In genomic region chr3:107612581-107613182, GRCh38 we compare ENCODE assay signal across 21 cellular contexts.
"Had no signal": no experiment of that assay in that cellular context is flagged by ENCODE, and none has a peak within 500 bp of the region (broad histone marks: within the 10 kb centered on the region; RNA-seq: fewer than 3 reads in every experiment).

No MANE protein-coding gene starts in this region.

- H3K4me1 ChIP-seq: gastrocnemius medialis, heart right ventricle, left lung, lower lobe of right lung, psoas muscle, upper lobe of right lung, vagina had no signal

- H3K9me3 ChIP-seq: lower lobe of right lung, vagina had no signal

- ATAC-seq: esophagus mucosa; gastrocnemius medialis; heart right ventricle; left lung; lower lobe of right lung; psoas muscle; sciatic nerve; stimulated activated memory B cell treated with anti-CD40 and anti-IgM and Interleukin-4, amounts not matched to agents 10 μg/mL and 1 μg/mL and 100 μg/mL, for 72 hours; upper lobe of right lung had no signal

- H3K27me3 ChIP-seq: gastrocnemius medialis, heart right ventricle, left lung, spleen, tibial artery, upper lobe of right lung, vagina had no signal

- H3K4me3 ChIP-seq: coronary artery, gastrocnemius medialis, heart right ventricle, left lung, lower lobe of right lung, psoas muscle, spleen, tibial artery, upper lobe of right lung, vagina had no signal

- H3K36me3 ChIP-seq: gastrocnemius medialis, heart right ventricle, left lung, lower lobe of right lung, tibial artery, upper lobe of right lung, vagina had no signal

- DNase-seq: effector CD4-positive, alpha-beta T cell; gastrocnemius medialis; heart right ventricle; hypothalamus; left lung; lower lobe of right lung; mesenchymal stem cell; midbrain; psoas muscle; retina; spleen; stimulated activated CD4-positive, alpha-beta T cell treated with anti-CD3 and anti-CD28 coated beads, Interleukin-15, amount 100 ng/mL, for 24 hours; stimulated activated CD4-positive, alpha-beta T cell treated with anti-CD3 and anti-CD28 coated beads, Interleukin-1b, Interleukin-23, amount 100 ng/mL, for 48 hours; stimulated activated CD4-positive, alpha-beta T cell treated with anti-CD3 and anti-CD28 coated beads, Interleukin-4, amount 100 ng/mL, for 24 hours; tibial artery; upper lobe of right lung had no signal

- H3K27ac ChIP-seq: coronary artery, gastrocnemius medialis, heart right ventricle, left lung, lower lobe of right lung, psoas muscle, spleen, tibial artery, upper lobe of right lung, vagina had no signal
